Comparison of ENCODE assay signal across 1 cellular context in the genomic region with DNA sequence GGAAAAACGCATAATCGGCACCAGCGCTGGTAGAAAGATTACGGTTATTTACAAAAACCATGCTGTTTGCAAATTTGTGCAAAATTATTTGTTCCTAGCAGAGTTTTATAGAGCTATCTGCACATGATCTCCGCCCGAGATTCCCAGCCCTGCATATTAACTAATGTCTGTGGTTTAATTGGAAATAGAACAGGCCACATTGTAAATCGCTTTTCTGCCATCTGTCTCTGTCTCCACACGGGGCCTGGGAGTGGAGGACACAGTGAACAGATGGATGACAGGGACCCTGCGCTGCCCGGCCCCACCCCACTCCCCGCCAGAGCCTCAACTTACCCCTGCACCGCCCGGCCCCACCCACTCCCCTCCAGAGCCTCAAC.
TF ChIP-seq lines count a peak whose summit lies in the region.

No MANE protein-coding gene starts in this region.

TF ChIP-seq in SK-N-SH, 30 proteins besides CTCF, POLR2A, EP300 and RAD21 (continued from another document):
- TF ChIP-seq ELF1 (IDR thresholded peaks at IDR 0.05) (no peak), FOXM1 (IDR thresholded peaks at IDR 0.05; ENCODE audit: low read depth) (no peak), GATA2 (CRISPR knock-in tag; IDR thresholded peaks at IDR 0.05) (0 out of 2 replicates have a peak, but pooled peaks have one; percentile 14), SIN3A (IDR thresholded peaks at IDR 0.05; ENCODE audit: borderline replicate concordance, low read depth, low read length) (no peak), TCF12 (IDR thresholded peaks at IDR 0.05) (no peak), EZH2phosphoT487 (IDR thresholded peaks at IDR 0.05; ENCODE audit: borderline replicate concordance, low read depth) (0 out of 2 replicates have a peak, but pooled peaks have one; percentile 30), POLR2AphosphoS5 (IDR thresholded peaks at IDR 0.05; ENCODE audit: low read depth, low read length) (no peak)
- TF ChIP-seq, protein P1, sequence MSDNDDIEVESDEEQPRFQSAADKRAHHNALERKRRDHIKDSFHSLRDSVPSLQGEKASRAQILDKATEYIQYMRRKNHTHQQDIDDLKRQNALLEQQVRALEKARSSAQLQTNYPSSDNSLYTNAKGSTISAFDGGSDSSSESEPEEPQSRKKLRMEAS (IDR thresholded peaks at IDR 0.05; ENCODE audit: low read depth) = no peak
- TF ChIP-seq, protein P2, sequence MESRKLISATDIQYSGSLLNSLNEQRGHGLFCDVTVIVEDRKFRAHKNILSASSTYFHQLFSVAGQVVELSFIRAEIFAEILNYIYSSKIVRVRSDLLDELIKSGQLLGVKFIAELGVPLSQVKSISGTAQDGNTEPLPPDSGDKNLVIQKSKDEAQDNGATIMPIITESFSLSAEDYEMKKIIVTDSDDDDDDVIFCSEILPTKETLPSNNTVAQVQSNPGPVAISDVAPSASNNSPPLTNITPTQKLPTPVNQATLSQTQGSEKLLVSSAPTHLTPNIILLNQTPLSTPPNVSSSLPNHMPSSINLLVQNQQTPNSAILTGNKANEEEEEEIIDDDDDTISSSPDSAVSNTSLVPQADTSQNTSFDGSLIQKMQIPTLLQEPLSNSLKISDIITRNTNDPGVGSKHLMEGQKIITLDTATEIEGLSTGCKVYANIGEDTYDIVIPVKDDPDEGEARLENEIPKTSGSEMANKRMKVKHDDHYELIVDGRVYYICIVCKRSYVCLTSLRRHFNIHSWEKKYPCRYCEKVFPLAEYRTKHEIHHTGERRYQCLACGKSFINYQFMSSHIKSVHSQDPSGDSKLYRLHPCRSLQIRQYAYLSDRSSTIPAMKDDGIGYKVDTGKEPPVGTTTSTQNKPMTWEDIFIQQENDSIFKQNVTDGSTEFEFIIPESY (IDR thresholded peaks at IDR 0.05; ENCODE audit: borderline replicate concordance, low read depth) = no peak
